27 cellular contexts compared by ENCODE assay signal in the genomic region with DNA sequence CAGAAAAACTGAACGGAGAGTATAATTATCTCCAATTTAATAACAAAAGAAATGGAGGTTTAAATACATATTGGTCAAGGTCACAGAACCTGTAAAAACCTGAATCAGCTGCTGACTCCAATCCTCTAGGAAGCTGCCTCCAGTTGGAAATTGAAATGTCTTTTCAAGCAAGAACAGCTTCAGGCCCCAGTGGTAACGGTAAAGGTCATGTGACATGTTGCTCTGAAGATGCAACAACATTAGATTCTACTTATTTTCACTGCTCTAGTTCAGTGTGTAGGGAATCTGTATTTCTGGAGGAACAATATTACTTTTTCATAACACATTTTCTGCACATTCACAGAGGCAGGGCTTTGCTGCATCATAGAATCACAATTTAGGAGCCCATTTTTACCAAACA. TPM values are rescaled to one million over a fixed set of nuclear protein-coding genes. Genes with fewer than 3 reads are reported as not detected.
"Had no signal": no experiment of that assay in that cellular context is flagged by ENCODE, and none has a peak within 500 bp of the region (broad histone marks: within the 10 kb centered on the region; RNA-seq: fewer than 3 reads in every experiment).

No MANE protein-coding gene starts in this region.

- H3K9me3 ChIP-seq: heart left ventricle, neutrophil, psoas muscle, suprapubic skin, thyroid gland, uterus had no signal

- ATAC-seq: heart left ventricle; naive thymus-derived CD4-positive, alpha-beta T cell; psoas muscle; sciatic nerve had no signal

- H3K27me3 ChIP-seq: suprapubic skin, thyroid gland, uterus had no signal

- H3K36me3 ChIP-seq: heart left ventricle, neutrophil, suprapubic skin, thyroid gland, uterus had no signal

- DNase-seq: effector CD4-positive, alpha-beta T cell; endodermal cell; erythroblast; foreskin melanocyte; heart left ventricle; hypothalamus; kidney glomerular epithelial cell; mesendoderm; naive thymus-derived CD4-positive, alpha-beta T cell; nephron progenitor cell; psoas muscle; retina; stimulated activated CD4-positive, alpha-beta T cell treated with anti-CD3 and anti-CD28 coated beads, Interleukin-2, amount 100 ng/mL, for 24 hours; stimulated activated CD4-positive, alpha-beta T cell treated with anti-CD3 and anti-CD28 coated beads, Interleukin-4, amount 100 ng/mL, for 4 hours; stimulated activated naive CD4-positive, alpha-beta T cell; thyroid gland; uterus had no signal

- H3K27ac ChIP-seq: coronary artery, heart left ventricle, neutrophil, psoas muscle, suprapubic skin, thyroid gland, uterus had no signal

- H3K4me3 ChIP-seq: coronary artery, heart left ventricle, psoas muscle, suprapubic skin, thyroid gland, uterus had no signal

- H3K4me1 ChIP-seq: heart left ventricle, psoas muscle, suprapubic skin, thyroid gland, uterus had no signal

RNA-seq across cellular contexts. Expression of a gene that starts 58.8 kb away (rescaled TPM):
- total RNA-seq: dermis microvascular lymphatic vessel endothelial cell; endodermal cell; endothelial cell of umbilical vein; glomerular endothelial cell; liver; lung microvascular endothelial cell; naive thymus-derived CD4-positive, alpha-beta T cell; osteoblast; sciatic nerve; uterus had no signal
